In the genomic region with DNA sequence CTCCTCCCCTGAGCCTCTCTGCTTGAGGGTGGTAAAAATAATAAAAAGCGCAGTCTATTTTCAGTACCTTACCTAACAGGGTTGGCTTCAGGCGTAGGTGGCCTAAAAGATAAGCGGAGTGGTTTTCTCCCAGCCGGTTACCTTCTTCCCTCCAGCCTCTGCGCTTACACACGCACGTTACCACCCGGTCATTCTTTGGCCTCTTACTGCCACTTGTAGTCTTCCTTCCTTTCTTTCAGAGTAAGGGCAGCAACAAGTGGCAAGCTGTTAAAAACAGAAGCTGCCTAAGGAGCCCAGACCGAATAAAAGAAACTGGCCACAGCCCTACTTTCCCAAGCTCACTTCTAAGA, we compare ENCODE assay signal across 13 cellular contexts. TPM values are rescaled to one million over a fixed set of nuclear protein-coding genes. Genes with fewer than 3 reads are reported as not detected.
A peak's percentile ranks its signal among the peaks of the same experiment; 100 is the strongest.
DNase-seq lines count a peak whose midpoint lies in the region; ATAC-seq and TF ChIP-seq lines count a peak whose summit lies in the region.
"Had no signal": no experiment of that assay in that cellular context is flagged by ENCODE, and none has a peak within 500 bp of the region (broad histone marks: within the 10 kb centered on the region; RNA-seq: fewer than 3 reads in every experiment).

No MANE protein-coding gene starts in this region.

- H3K9ac ChIP-seq in mucosa of rectum (ENCODE audit: low read depth in 1 of 2, low read length in 2 of 2): no peak overlapping the region

- H3K27ac Mint-ChIP-seq in natural killer cell: no peak overlapping the region
- H3K27ac Mint-ChIP-seq in natural killer cell treated with Interleukin-12 subunit alpha and Interleukin-12 subunit beta and Interleukin-15 and Interleukin-18, amount 100 ng/mL, for 72 hours: no peak overlapping the region
- H3K27ac Mint-ChIP-seq: activated naive CD8-positive, alpha-beta T cell treated with anti-CD3 and anti-CD28 coated beads, Interleukin-2, amount 10 ng/mL, durations not matched to agents 7 days and 5 days had no signal

- DNase-seq in natural killer cell: no peak
- DNase-seq in natural killer cell treated with Interleukin-12 subunit alpha and Interleukin-12 subunit beta and Interleukin-15 and Interleukin-18, amount 100 ng/mL, for 72 hours (ENCODE audit: low spot score): no peak
- no peak for DNase-seq in esophagus squamous epithelium (lab: John Stamatoyannopoulos, UW)
- no peak for DNase-seq in NCI-H2029 (lab: John Stamatoyannopoulos, UW)
- DNase-seq in RPMI8226: no peak
- no peak for DNase-seq in dermis blood vessel endothelial cell
- DNase-seq: activated naive CD8-positive, alpha-beta T cell treated with anti-CD3 and anti-CD28 coated beads, Interleukin-2, amount 10 ng/mL, durations not matched to agents 7 days and 5 days; NCI-H1436 treated with DMSO at 0.1 percent for 48 hours had no signal

- H3K4me3 Mint-ChIP-seq in natural killer cell: peak overlapping the region; percentile 22
- no peak overlapping the region for H3K4me3 Mint-ChIP-seq in natural killer cell treated with Interleukin-12 subunit alpha and Interleukin-12 subunit beta and Interleukin-15 and Interleukin-18, amount 100 ng/mL, for 72 hours

- H3K9me3 ChIP-seq in esophagus squamous epithelium: no peaks in the 10 kb centered on the region
- no peaks in the 10 kb centered on the region for H3K9me3 ChIP-seq in mucosa of rectum (ENCODE audit: control insufficient read depth in 2 of 2, low read length in 2 of 2)

- peaks cover 17 to 57% (median 28%) of the 10 kb centered on the region in 3 donors for H3K4me1 ChIP-seq in esophagus squamous epithelium
- H3K4me1 ChIP-seq in mucosa of rectum (ENCODE audit: control insufficient read depth in 2 of 2, insufficient read depth in 2 of 2, low read length in 2 of 2): peaks cover 2 to 37% of the 10 kb centered on the region in 2 donors

- H3K9me3 Mint-ChIP-seq in natural killer cell: no peaks in the 10 kb centered on the region
- H3K9me3 Mint-ChIP-seq in natural killer cell treated with Interleukin-12 subunit alpha and Interleukin-12 subunit beta and Interleukin-15 and Interleukin-18, amount 100 ng/mL, for 72 hours: no peaks in the 10 kb centered on the region
- H3K9me3 Mint-ChIP-seq: activated naive CD8-positive, alpha-beta T cell treated with anti-CD3 and anti-CD28 coated beads, Interleukin-2, amount 10 ng/mL, durations not matched to agents 7 days and 5 days had no signal

- peak overlapping the region; percentile 2 to 46 (median 6) for H3K4me3 ChIP-seq in esophagus squamous epithelium
- H3K4me3 ChIP-seq in mucosa of rectum (ENCODE audit: low read length in 2 of 2): peak overlapping the region; percentile 34 to 56

- intact Hi-C loops in natural killer cell (cut with micrococcal nuclease) (loop anchor here (5.0 kb wide), 2 partner anchors 107 to 183 kb away; partner anchors contain the start of gene ODF2L), esophagus squamous epithelium (cut with DNase I) (no loop called here)

- no peak for TF ChIP-seq POLR2A in esophagus squamous epithelium (IDR thresholded peaks at IDR 0.05)

- peak overlapping the region; percentile 61 to 83 (median 74) for H3K27ac ChIP-seq in esophagus squamous epithelium
- peak overlapping the region; percentile 45 to 52 for H3K27ac ChIP-seq in mucosa of rectum (ENCODE audit: low read depth in 2 of 2, low read length in 2 of 2)
- H3K27ac ChIP-seq: RWPE1 had no signal

- ATAC-seq in natural killer cell (no peak), GM19351 (IDR thresholded peaks at IDR 0.05; ENCODE audit: unreplicated experiment) (no peak)
- ATAC-seq in natural killer cell treated with Interleukin-12 subunit alpha and Interleukin-12 subunit beta and Interleukin-15 and Interleukin-18, amount 100 ng/mL, for 72 hours: no peak
- ATAC-seq: activated CD4-positive, CD25-positive, alpha-beta regulatory T cell treated with anti-CD3 and anti-CD28 coated beads, Interleukin-2, amount 50 U/mL, for 24 hours had no signal

- WGBS in esophagus squamous epithelium, 2 donors: 54 to 63% methylated on average over 9 of the region's 9 CpGs

- no peaks in the 10 kb centered on the region for H3K36me3 Mint-ChIP-seq in natural killer cell
- no peaks in the 10 kb centered on the region for H3K36me3 Mint-ChIP-seq in natural killer cell treated with Interleukin-12 subunit alpha and Interleukin-12 subunit beta and Interleukin-15 and Interleukin-18, amount 100 ng/mL, for 72 hours
- H3K36me3 Mint-ChIP-seq: activated naive CD8-positive, alpha-beta T cell treated with anti-CD3 and anti-CD28 coated beads, Interleukin-2, amount 10 ng/mL, durations not matched to agents 7 days and 5 days had no signal

- H3K27me3 Mint-ChIP-seq in natural killer cell (ENCODE audit: low read depth in 2 of 2): peaks cover 9 to 12% of the 10 kb centered on the region in 2 donors
- H3K27me3 Mint-ChIP-seq in natural killer cell treated with Interleukin-12 subunit alpha and Interleukin-12 subunit beta and Interleukin-15 and Interleukin-18, amount 100 ng/mL, for 72 hours: peaks cover 9 to 26% of the 10 kb centered on the region in 2 donors

- peaks cover 6 to 16% of the 10 kb centered on the region in 2 donors for H3K4me1 Mint-ChIP-seq in natural killer cell
- peaks cover 6 to 11% of the 10 kb centered on the region in 2 donors for H3K4me1 Mint-ChIP-seq in natural killer cell treated with Interleukin-12 subunit alpha and Interleukin-12 subunit beta and Interleukin-15 and Interleukin-18, amount 100 ng/mL, for 72 hours (ENCODE audit: low read depth in 2 of 2)

- H3K36me3 ChIP-seq in esophagus squamous epithelium: no peaks in the 10 kb centered on the region
- H3K36me3 ChIP-seq in mucosa of rectum (ENCODE audit: control insufficient read depth in 2 of 2, insufficient read depth in 2 of 2, low read length in 2 of 2): no peaks in the 10 kb centered on the region

- no peaks in the 10 kb centered on the region for H3K27me3 ChIP-seq in esophagus squamous epithelium
- H3K27me3 ChIP-seq in mucosa of rectum (ENCODE audit: control insufficient read depth in 2 of 2, insufficient read depth in 2 of 2, low read length in 2 of 2): no peaks in the 10 kb centered on the region

- TF ChIP-seq CTCF in natural killer cell (IDR thresholded peaks at IDR 0.05) (no peak), esophagus squamous epithelium (IDR thresholded peaks at IDR 0.05) (no peak)

RNA-seq across cellular contexts. Expression of gene CLCA1, which starts 35.4 kb away (rescaled TPM):
- total RNA-seq in natural killer cell: not detected
- total RNA-seq in natural killer cell treated with Interleukin-12 subunit alpha and Interleukin-12 subunit beta and Interleukin-15 and Interleukin-18, amount 100 ng/mL, for 72 hours: not detected
- not detected for total RNA-seq in esophagus squamous epithelium
- not detected in 2 replicates for total RNA-seq in dermis blood vessel endothelial cell
- total RNA-seq: activated naive CD8-positive, alpha-beta T cell treated with anti-CD3 and anti-CD28 coated beads, Interleukin-2, amount 10 ng/mL, durations not matched to agents 7 days and 5 days; lung microvascular endothelial cell had no signal

RNA-seq across cellular contexts. Expression of gene CLCA4, which starts 42.8 kb away (rescaled TPM):
- total RNA-seq in natural killer cell (not detected), esophagus squamous epithelium (100 to 1,000 TPM; 135 to 639 (median 439) TPM), dermis blood vessel endothelial cell (not detected in 2 replicates)
- not detected for total RNA-seq in natural killer cell treated with Interleukin-12 subunit alpha and Interleukin-12 subunit beta and Interleukin-15 and Interleukin-18, amount 100 ng/mL, for 72 hours
- total RNA-seq: activated naive CD8-positive, alpha-beta T cell treated with anti-CD3 and anti-CD28 coated beads, Interleukin-2, amount 10 ng/mL, durations not matched to agents 7 days and 5 days; lung microvascular endothelial cell had no signal

Comparison
In these comparisons a context has a peak if more than half of its experiments do, and no peak if none do; other contexts are left out.
1. RNA of gene CLCA4, which starts 42.8 kb away (total RNA-seq): 135 to 639 TPM in esophagus squamous epithelium; not detected in natural killer cell, not detected in natural killer cell treated with Interleukin-12 subunit alpha and Interleukin-12 subunit beta and Interleukin-15 and Interleukin-18, amount 100 ng/mL, for 72 hours and not detected in dermis blood vessel endothelial cell; every median in the first group is over 100 times any median in the second.